In the genomic region with DNA sequence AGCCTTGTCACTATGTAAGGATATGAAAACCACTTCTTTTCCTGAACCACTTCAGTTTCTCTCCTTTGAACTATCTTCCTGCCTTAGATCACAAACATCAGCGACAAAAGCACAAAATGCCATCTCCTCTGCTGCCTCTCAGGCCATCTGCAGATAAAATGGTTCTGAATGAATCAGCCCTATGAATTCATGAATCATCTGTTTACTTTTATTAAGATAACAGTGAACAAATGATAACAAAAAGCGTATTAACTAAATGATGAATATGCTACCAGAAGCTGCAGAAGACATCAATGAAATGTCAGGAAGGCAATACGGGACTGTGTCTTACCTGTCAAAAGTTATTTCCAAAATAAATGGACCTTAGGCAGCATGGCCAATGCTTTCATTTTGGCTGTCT, we compare ENCODE assay signal across 22 cellular contexts.
DNase-seq lines count a peak whose midpoint lies in the region; ATAC-seq, FAIRE-seq and TF ChIP-seq lines count a peak whose summit lies in the region.
"Had no signal": no experiment of that assay in that cellular context is flagged by ENCODE, and none has a peak within 500 bp of the region (broad histone marks: within the 10 kb centered on the region; RNA-seq: fewer than 3 reads in every experiment).

No MANE protein-coding gene starts in this region.

- no peak overlapping the region for H3K4me3 ChIP-seq in GM12878
- H3K4me3 ChIP-seq: colonic mucosa, left ventricle myocardium inferior, suprapubic skin had no signal

- DNase-seq in A172 (ENCODE audit: low spot score) (peak; percentile 13), HFFc6 (peak; percentile 25), GM12878 (ENCODE audit: low read depth, low spot score) (no peak), glutamatergic neuron (no peak), NCI-H128 (lab: John Stamatoyannopoulos, UW; ENCODE audit: unreplicated experiment) (no peak), ecto neural progenitor cell (ENCODE audit: low spot score) (no peak), cerebellar cortex (ENCODE audit: low spot score) (no peak)
- no peak for DNase-seq in activated CD4-positive, alpha-beta T cell treated with anti-CD3 and anti-CD28 coated beads, Interleukin-2, amount 50 U/mL, for 1 hour
- DNase-seq: activated CD8-positive, alpha-beta T cell treated with anti-CD3 and anti-CD28 coated beads, Interleukin-2, amount 10 ng/mL, durations not matched to agents 7 days and 5 days; activated gamma-delta T cell; activated naive CD8-positive, alpha-beta T cell treated with anti-CD3 and anti-CD28 coated beads, Interleukin-2, amount 50 U/mL, for 24 hours; colonic mucosa; COR-L47; left ventricle myocardium inferior; NCI-H1105; SIG-M5; stimulated activated CD4-positive, alpha-beta T cell treated with anti-CD3 and anti-CD28 coated beads, Interleukin-4, amount 100 ng/mL, for 1 hour; T-cell had no signal

- no peaks in the 10 kb centered on the region for H3K36me3 ChIP-seq in GM12878 (ENCODE audit: control insufficient read depth in 2 of 2, insufficient read depth in 2 of 2, low read length in 1 of 2)
- H3K36me3 ChIP-seq: colonic mucosa, left ventricle myocardium inferior, suprapubic skin had no signal

- no peaks in the 10 kb centered on the region; the same call in 2 of the 3 replicates for H3K9me3 ChIP-seq in GM12878 (replicated peaks; ENCODE audit: control insufficient read depth, insufficient read depth, low read length)
- H3K9me3 ChIP-seq: colonic mucosa, left ventricle myocardium inferior, suprapubic skin had no signal

- H3K9me3 Mint-ChIP-seq in HFFc6 (no peaks in the 10 kb centered on the region), glutamatergic neuron (ENCODE audit: unreplicated experiment) (peaks cover 2% of the 10 kb centered on the region)
- H3K9me3 Mint-ChIP-seq: stimulated activated memory B cell treated with anti-CD40 and anti-IgM and Interleukin-4, amounts not matched to agents 10 μg/mL and 1 μg/mL and 100 μg/mL, for 72 hours had no signal

- no peaks in the 10 kb centered on the region for H3K79me2 ChIP-seq in GM12878 (ENCODE audit: control insufficient read depth, insufficient read depth, low read length)

- no peak overlapping the region for H2AFZ ChIP-seq in GM12878 (ENCODE audit: control insufficient read depth, low read depth, low read length)

- 37% methylated on average over 3 of the region's 3 CpGs for WGBS in GM12878 (ENCODE audit: insufficient coverage, insufficient replicate concordance, low lambda C conversion rate, missing lambda C conversion rate)

- H3K36me3 Mint-ChIP-seq in HFFc6 (ENCODE audit: low read depth) (no peaks in the 10 kb centered on the region), glutamatergic neuron (ENCODE audit: unreplicated experiment) (no peaks in the 10 kb centered on the region)
- H3K36me3 Mint-ChIP-seq: natural killer cell treated with Interleukin-12 subunit alpha and Interleukin-12 subunit beta and Interleukin-15 and Interleukin-18, amount 100 ng/mL, for 72 hours; stimulated activated memory B cell treated with anti-CD40 and anti-IgM and Interleukin-4, amounts not matched to agents 10 μg/mL and 1 μg/mL and 100 μg/mL, for 72 hours; T-cell had no signal

- H4K20me1 ChIP-seq in GM12878 (ENCODE audit: control insufficient read depth, insufficient read depth) = no peaks in the 10 kb centered on the region

- H3K9ac ChIP-seq in GM12878 (ENCODE audit: control insufficient read depth, insufficient read depth, low read length) = no peak overlapping the region

- BruUV-seq in GM12878 (replicated peaks; lab: Mats Ljungman, UMichigan) = no TSS peak

- no peak for TF ChIP-seq CTCF in HFFc6 (IDR thresholded peaks at IDR 0.05)
- TF ChIP-seq CTCF in GM12878 (IDR thresholded peaks at IDR 0.05 in 2 of 3, conservative IDR thresholded peaks at IDR 0.05 in 1 of 3; ENCODE audit: control insufficient read depth in 2 of 3, extremely low read depth in 1 of 3, insufficient read depth in 1 of 3, low read depth in 3 of 3, low read length in 3 of 3) = no peak
- TF ChIP-seq CTCF in glutamatergic neuron (IDR thresholded peaks at IDR 0.05; ENCODE audit: partially characterized antibody, unreplicated experiment) = no peak

- no peaks in the 10 kb centered on the region for H3K27me3 ChIP-seq in GM12878 (replicated peaks in 1 of 2; ENCODE audit: control insufficient read depth in 2 of 2, insufficient read depth in 2 of 2, low read length in 1 of 2)
- H3K27me3 ChIP-seq: colonic mucosa, suprapubic skin had no signal

- no peak overlapping the region for H3K4me2 ChIP-seq in GM12878 (ENCODE audit: control insufficient read depth, insufficient read depth)

- FAIRE-seq in GM12878 (lab: Jason Lieb, UNC) = peak; percentile 31

- no peaks in the 10 kb centered on the region for H3K4me1 ChIP-seq in GM12878 (ENCODE audit: control insufficient read depth, insufficient read depth, low read length)
- H3K4me1 ChIP-seq: colonic mucosa, left ventricle myocardium inferior, suprapubic skin had no signal

- TF ChIP-seq EP300 in GM12878 (IDR thresholded peaks at IDR 0.05; ENCODE audit: borderline replicate concordance in 1 of 2, control insufficient read depth in 1 of 2, low read depth in 2 of 2, low read length in 2 of 2) = no peak

- H3K27ac Mint-ChIP-seq in HFFc6 = peak overlapping the region; percentile 22; the same call in 1 of the 2 replicates
- H3K27ac Mint-ChIP-seq in glutamatergic neuron (ENCODE audit: unreplicated experiment) = peak overlapping the region; percentile 20
- H3K27ac Mint-ChIP-seq: activated CD8-positive, alpha-beta T cell treated with anti-CD3 and anti-CD28 coated beads, Interleukin-2, amount 10 ng/mL, durations not matched to agents 7 days and 5 days; activated naive CD8-positive, alpha-beta T cell treated with anti-CD3 and anti-CD28 coated beads, Interleukin-2, amount 50 U/mL, for 24 hours; natural killer cell treated with Interleukin-12 subunit alpha and Interleukin-12 subunit beta and Interleukin-15 and Interleukin-18, amount 100 ng/mL, for 72 hours; stimulated activated memory B cell treated with anti-CD40 and anti-IgM and Interleukin-4, amounts not matched to agents 10 μg/mL and 1 μg/mL and 100 μg/mL, for 72 hours; T-cell had no signal

- no peaks in the 10 kb centered on the region for H3K27me3 Mint-ChIP-seq in HFFc6 (ENCODE audit: insufficient read depth)
- H3K27me3 Mint-ChIP-seq in glutamatergic neuron (ENCODE audit: unreplicated experiment) = peaks cover 4% of the 10 kb centered on the region
- H3K27me3 Mint-ChIP-seq: activated naive CD8-positive, alpha-beta T cell treated with anti-CD3 and anti-CD28 coated beads, Interleukin-2, amount 50 U/mL, for 24 hours; natural killer cell treated with Interleukin-12 subunit alpha and Interleukin-12 subunit beta and Interleukin-15 and Interleukin-18, amount 100 ng/mL, for 72 hours; stimulated activated memory B cell treated with anti-CD40 and anti-IgM and Interleukin-4, amounts not matched to agents 10 μg/mL and 1 μg/mL and 100 μg/mL, for 72 hours; T-cell had no signal

- in situ Hi-C loops in GM12878 (cut with MboI) = no loop called here

- SMC1A ChIA-PET in GM12878 (lab: Charles Lee; ENCODE audit: uncharacterized antibody, unreplicated experiment) = no interaction called here

- intact Hi-C loops in GM12878 (cut with micrococcal nuclease; ENCODE audit: unreplicated experiment) = no loop called here

- TF ChIP-seq POLR2A in GM12878 (IDR thresholded peaks at IDR 0.05; ENCODE audit: low read depth, low read length) = no peak

- ATAC-seq in GM12878 = no peak
- ATAC-seq: activated CD8-positive, alpha-beta T cell treated with anti-CD3 and anti-CD28 coated beads, Interleukin-2, amount 10 ng/mL, durations not matched to agents 7 days and 5 days; activated naive CD8-positive, alpha-beta T cell treated with anti-CD3 and anti-CD28 coated beads, Interleukin-2, amount 50 U/mL, for 24 hours; HCT116; natural killer cell treated with Interleukin-12 subunit alpha and Interleukin-12 subunit beta and Interleukin-15 and Interleukin-18, amount 100 ng/mL, for 72 hours; stimulated activated memory B cell treated with anti-CD40 and anti-IgM and Interleukin-4, amounts not matched to agents 10 μg/mL and 1 μg/mL and 100 μg/mL, for 72 hours; T-cell had no signal

- CTCF ChIA-PET in GM12878 (lab: Yijun Ruan, JAX) = interaction anchor here (1.4 kb wide), 1 partner anchor 14 kb away, joined by 3 read pairs; no protein-coding TSS in a partner anchor

- RAD21 ChIA-PET in GM12878 (lab: Charles Lee; ENCODE audit: unreplicated experiment) = no interaction called here

- H3K4me1 Mint-ChIP-seq in HFFc6 (ENCODE audit: low read depth) (peaks cover 11% of the 10 kb centered on the region), glutamatergic neuron (ENCODE audit: low read depth, unreplicated experiment) (peaks cover 22% of the 10 kb centered on the region)
- H3K4me1 Mint-ChIP-seq: activated naive CD8-positive, alpha-beta T cell treated with anti-CD3 and anti-CD28 coated beads, Interleukin-2, amount 50 U/mL, for 24 hours; stimulated activated memory B cell treated with anti-CD40 and anti-IgM and Interleukin-4, amounts not matched to agents 10 μg/mL and 1 μg/mL and 100 μg/mL, for 72 hours; T-cell had no signal

- no peak overlapping the region for H3K27ac ChIP-seq in GM12878 (ENCODE audit: control insufficient read depth, insufficient read depth)
- H3K27ac ChIP-seq: colonic mucosa, left ventricle myocardium inferior, suprapubic skin had no signal

- H3K4me3 Mint-ChIP-seq in HFFc6 (peak overlapping the region; percentile 0; the same call in 1 of the 2 replicates), glutamatergic neuron (ENCODE audit: unreplicated experiment) (no peak overlapping the region)
- H3K4me3 Mint-ChIP-seq: activated CD8-positive, alpha-beta T cell treated with anti-CD3 and anti-CD28 coated beads, Interleukin-2, amount 10 ng/mL, durations not matched to agents 7 days and 5 days; activated naive CD8-positive, alpha-beta T cell treated with anti-CD3 and anti-CD28 coated beads, Interleukin-2, amount 50 U/mL, for 24 hours; natural killer cell treated with Interleukin-12 subunit alpha and Interleukin-12 subunit beta and Interleukin-15 and Interleukin-18, amount 100 ng/mL, for 72 hours; stimulated activated memory B cell treated with anti-CD40 and anti-IgM and Interleukin-4, amounts not matched to agents 10 μg/mL and 1 μg/mL and 100 μg/mL, for 72 hours; T-cell had no signal

- no peak for TF ChIP-seq RAD21 in GM12878 (IDR thresholded peaks at IDR 0.05; ENCODE audit: insufficient read depth, low read depth, low read length)

- POLR2A ChIA-PET in GM12878 (lab: Charles Lee) = no interaction called here

TF ChIP-seq in GM12878, 131 proteins besides CTCF, POLR2A, EP300 and RAD21 (continues in another document):
- TF ChIP-seq HDAC6 (IDR thresholded peaks at IDR 0.05; ENCODE audit: unreplicated experiment) (no peak), POLR2AphosphoS2 (IDR thresholded peaks at IDR 0.05; ENCODE audit: low read depth, low read length) (no peak), SMC3 (IDR thresholded peaks at IDR 0.05; ENCODE audit: borderline replicate concordance, low read length) (no peak)

Comparison
In these comparisons a context has a peak if more than half of its experiments do, and no peak if none do; other contexts are left out.
1. DNase-seq: peak in A172 (single experiment) and HFFc6 (single experiment); none in GM12878 (single experiment), glutamatergic neuron (single experiment), activated CD4-positive, alpha-beta T cell treated with anti-CD3 and anti-CD28 coated beads, Interleukin-2, amount 50 U/mL, for 1 hour (single experiment), NCI-H128 (single experiment), ecto neural progenitor cell (single experiment) and cerebellar cortex (single experiment).